ENCODE assay signal across 15 cellular contexts in genomic region chr10:32386623-32387022, GRCh38. TPM values are rescaled to one million over a fixed set of nuclear protein-coding genes. Genes with fewer than 3 reads are reported as not detected.
DNase-seq lines count a peak whose midpoint lies in the region; FAIRE-seq and TF ChIP-seq lines count a peak whose summit lies in the region.
"Had no signal": no experiment of that assay in that cellular context is flagged by ENCODE, and none has a peak within 500 bp of the region (broad histone marks: within the 10 kb centered on the region; RNA-seq: fewer than 3 reads in every experiment).

No MANE protein-coding gene starts in this region.

- WGBS in suprapubic skin = 76% methylated on average over 6 of the region's 6 CpGs

- no peak for TF ChIP-seq EP300 in suprapubic skin (IDR thresholded peaks at IDR 0.05)

- intact Hi-C loops in PC-9 (cut with micrococcal nuclease; ENCODE audit: unreplicated experiment) = no loop called here

- TF ChIP-seq POLR2A in H54 (IDR thresholded peaks at IDR 0.05; ENCODE audit: low read depth, low read length) (no peak), suprapubic skin (IDR thresholded peaks at IDR 0.05) (no peak)

- no TSS peak for BruUV-seq in PC-9 (replicated peaks; lab: Mats Ljungman, UMichigan)

- H3K9me2 ChIP-seq in PC-9 (ENCODE audit: insufficient read depth) = no peaks in the 10 kb centered on the region

- H3K27me3 ChIP-seq in ACC112 (ENCODE audit: insufficient read depth, low read length) = no peaks in the 10 kb centered on the region
- no peaks in the 10 kb centered on the region for H3K27me3 ChIP-seq in PC-9 (ENCODE audit: insufficient read depth, low read depth)
- H3K27me3 ChIP-seq in fibroblast of lung (ENCODE audit: control insufficient read depth, insufficient read depth, low read length) = no peaks in the 10 kb centered on the region
- no peaks in the 10 kb centered on the region for H3K27me3 ChIP-seq in suprapubic skin
- H3K27me3 ChIP-seq: BE2C, SJSA1 had no signal

- no peaks in the 10 kb centered on the region for H3F3A ChIP-seq in PC-9 (ENCODE audit: insufficient read depth, low read depth)

- TF ChIP-seq CTCF in PC-9 (conservative IDR thresholded peaks at IDR 0.05) (no peak), fibroblast of lung (conservative IDR thresholded peaks at IDR 0.05 in 1 of 2, IDR thresholded peaks at IDR 0.05 in 1 of 2; ENCODE audit: low read depth in 1 of 2, low read length in 2 of 2) (no peak), suprapubic skin (IDR thresholded peaks at IDR 0.05) (no peak)

- H3K4me2 ChIP-seq in PC-9 (peak overlapping the region; percentile 12; the same call in 1 of the 2 replicates), fibroblast of lung (ENCODE audit: extremely low read depth, insufficient read depth, low read length) (no peak overlapping the region)

- H3K79me2 ChIP-seq in ACC112 (ENCODE audit: control insufficient read depth, insufficient read depth, low read length, unreplicated experiment) = no peaks in the 10 kb centered on the region
- no peaks in the 10 kb centered on the region for H3K79me2 ChIP-seq in PC-9 (ENCODE audit: low read depth)
- H3K79me2 ChIP-seq in fibroblast of lung (ENCODE audit: control insufficient read depth, insufficient read depth, low read length) = no peaks in the 10 kb centered on the region

- H3K4me3 ChIP-seq in ACC112 (ENCODE audit: low read depth, low read length) = peak overlapping the region; percentile 2; the same call in 1 of the 2 replicates
- no peak overlapping the region for H3K4me3 ChIP-seq in PC-9
- H3K4me3 ChIP-seq in fibroblast of lung (replicated peaks in 1 of 4; ENCODE audit: control extremely low read depth in 1 of 4, insufficient read depth in 1 of 4, low read depth in 3 of 4, low read length in 4 of 4) = no peak overlapping the region
- no peak overlapping the region for H3K4me3 ChIP-seq in suprapubic skin
- H3K4me3 ChIP-seq: SJSA1 had no signal

- DNase-seq in H54 (ENCODE audit: insufficient read length, low spot score) (no peak), PC-9 (peak in 1 of 2 experiments; percentile 36), fibroblast of lung (ENCODE audit: low read depth in 2 of 2) (peak in 1 of 2 donors; percentile 48), suprapubic skin (ENCODE audit: low spot score in 2 of 2) (no peak), 8988T (no peak), NCI-H774 (lab: John Stamatoyannopoulos, UW) (no peak), G401 (ENCODE audit: low spot score) (no peak)
- DNase-seq: BE2C, EL, HCEC 1CT, NCI-H1436 treated with DMSO at 0.1 percent for 48 hours, right cardiac atrium had no signal

- H3K9me3 ChIP-seq in PC-9 (ENCODE audit: insufficient read depth, low read depth) (no peaks in the 10 kb centered on the region), fibroblast of lung (ENCODE audit: control insufficient read depth, insufficient read depth, low read depth, low read length) (no peaks in the 10 kb centered on the region), suprapubic skin (no peaks in the 10 kb centered on the region)
- H3K9me3 ChIP-seq: BE2C, SJSA1 had no signal

- H3K4me1 ChIP-seq in ACC112 (ENCODE audit: control insufficient read depth, insufficient read depth, low read length, unreplicated experiment) = peaks cover 4% of the 10 kb centered on the region
- H3K4me1 ChIP-seq in PC-9 (replicated peaks; ENCODE audit: insufficient read depth) = no peaks in the 10 kb centered on the region
- no peaks in the 10 kb centered on the region for H3K4me1 ChIP-seq in fibroblast of lung (ENCODE audit: control insufficient read depth, extremely low read depth, insufficient read depth, low read length)
- H3K4me1 ChIP-seq in suprapubic skin = no peaks in the 10 kb centered on the region
- H3K4me1 ChIP-seq: BE2C, SJSA1 had no signal

- H4K20me1 ChIP-seq in PC-9 (ENCODE audit: insufficient read depth) (no peaks in the 10 kb centered on the region), fibroblast of lung (ENCODE audit: control insufficient read depth, extremely low read depth, insufficient read depth, low read length) (no peaks in the 10 kb centered on the region)

- CTCF ChIA-PET in PC-9 (lab: Charles Lee) = no interaction called here

- in situ Hi-C loops in G401 (cut with HindIII; ENCODE audit: low sequenced_read_pairs) = no loop called here

- H3K27ac ChIP-seq in ACC112 (ENCODE audit: low read depth, low read length) = no peak overlapping the region
- no peak overlapping the region for H3K27ac ChIP-seq in PC-9
- no peak overlapping the region for H3K27ac ChIP-seq in fibroblast of lung (ENCODE audit: insufficient read depth, low read length)
- H3K27ac ChIP-seq in suprapubic skin = no peak overlapping the region
- H3K27ac ChIP-seq: SJSA1 had no signal

- H3K9ac ChIP-seq in fibroblast of lung (ENCODE audit: insufficient read depth, low read length) = no peak overlapping the region

- POLR2A ChIA-PET in PC-9 (lab: Charles Lee; ENCODE audit: unreplicated experiment) = no interaction called here

- no peaks in the 10 kb centered on the region for H3K36me3 ChIP-seq in ACC112 (ENCODE audit: insufficient read depth, low read length)
- H3K36me3 ChIP-seq in PC-9 (ENCODE audit: low read depth) = no peaks in the 10 kb centered on the region
- no peaks in the 10 kb centered on the region for H3K36me3 ChIP-seq in fibroblast of lung (ENCODE audit: control insufficient read depth, insufficient read depth, low read length)
- no peaks in the 10 kb centered on the region for H3K36me3 ChIP-seq in suprapubic skin
- H3K36me3 ChIP-seq: BE2C, SJSA1 had no signal

- peak overlapping the region; percentile 92 for H2AFZ ChIP-seq in ACC112 (ENCODE audit: low read length, unreplicated experiment)
- H2AFZ ChIP-seq in PC-9 = no peak overlapping the region
- H2AFZ ChIP-seq in fibroblast of lung (ENCODE audit: low read length) = peak overlapping the region; percentile 18

- FAIRE-seq in H54 (lab: Jason Lieb, UNC) = peak; percentile 52
- FAIRE-seq: islet of Langerhans had no signal

RNA-seq across cellular contexts. Expression of gene EPC1, which starts 39.7 kb away (rescaled TPM):
- total RNA-seq in PC-9 (2021) = 21.5 and 23.4 TPM in 2 replicates
- total RNA-seq in fibroblast of lung = 19.3 and 28.1 TPM in 2 replicates
- polyA plus RNA-seq in fibroblast of lung = 22.6 and 22.7 TPM in 2 replicates
- 10.5 and 10.6 TPM in 2 replicates for polyA plus RNA-seq in fibroblast of lung (2012)
- 3.9 and 12.5 TPM in 2 replicates for polyA minus RNA-seq in fibroblast of lung (ENCODE audit: low replicate concordance)
- 10 to 100 TPM; 29.6 to 55.4 (median 47.1) TPM for total RNA-seq in suprapubic skin
- 9.6 and 11.3 TPM in 2 replicates for total RNA-seq in G401 (2014; rRNA removed; shearing (Covaris generic))

RNA-seq across cellular contexts. Expression of gene CCDC7, which starts 59.3 kb away (rescaled TPM):
- 5.2 and 6.9 TPM in 2 replicates for total RNA-seq in PC-9 (2021)
- 18.0 and 19.5 TPM in 2 replicates for total RNA-seq in fibroblast of lung
- 1.0 TPM in 2 replicates for polyA plus RNA-seq in fibroblast of lung
- 0.66 and 0.78 TPM in 2 replicates for polyA plus RNA-seq in fibroblast of lung (2012)
- 0.51 and 1.0 TPM in 2 replicates for polyA minus RNA-seq in fibroblast of lung (ENCODE audit: low replicate concordance)
- 10 to 100 TPM in 1 of 4 donors, 1 to 10 TPM in 3; 4.6 to 10.1 (median 7.6) TPM for total RNA-seq in suprapubic skin
- 1.0 and 3.6 TPM in 2 replicates for total RNA-seq in G401 (2014; rRNA removed; shearing (Covaris generic))
